ENCODE assay signal across 8 cellular contexts in the genomic region with DNA sequence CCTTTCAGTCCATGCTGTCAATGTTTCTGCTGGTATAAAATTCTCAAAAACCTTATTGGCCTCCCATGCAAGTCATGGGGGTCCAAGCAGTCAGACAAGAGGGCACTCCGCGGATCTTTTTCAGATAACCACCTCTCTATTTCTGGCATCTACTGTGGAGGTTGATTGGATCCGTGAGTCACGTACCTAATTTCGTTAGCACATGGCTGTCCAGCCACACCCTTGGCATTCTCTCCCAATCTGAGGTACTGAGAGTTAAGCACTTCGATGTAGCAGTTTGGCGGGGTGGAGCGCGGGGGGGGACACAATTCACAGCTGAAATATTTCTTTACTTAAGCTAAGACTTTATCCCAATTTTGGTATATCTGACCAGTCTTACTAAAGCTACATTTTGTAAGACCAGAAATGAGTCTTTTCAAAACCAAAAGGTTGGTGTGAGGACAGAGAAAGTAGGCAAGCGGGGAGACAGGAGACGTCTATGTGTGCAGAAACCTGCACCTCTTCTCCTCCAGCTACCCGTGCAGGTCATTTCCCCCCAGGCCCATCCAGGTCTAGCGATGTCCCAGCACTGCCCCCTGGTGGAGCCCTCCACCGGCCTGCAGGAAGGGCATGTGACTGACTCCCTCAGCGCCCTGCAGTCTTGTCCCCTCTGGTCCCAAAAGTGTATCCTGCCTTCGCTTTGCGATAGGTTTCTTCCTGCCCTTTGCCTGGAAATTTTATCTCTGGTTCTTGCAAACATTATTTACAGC.
DNase-seq lines count a peak whose midpoint lies in the region; ATAC-seq and TF ChIP-seq lines count a peak whose summit lies in the region.

No MANE protein-coding gene starts in this region.

- peak; percentile 84 for DNase-seq in activated effector memory CD4-positive, alpha-beta T cell treated with anti-CD3 and anti-CD28 coated beads, Interleukin-2, amount 50 U/mL, for 16 hours
- no peak for DNase-seq in activated effector memory CD4-positive, alpha-beta T cell treated with Interleukin-2 at 50 U/mL for 16 hours
- peak; percentile 27 for DNase-seq in activated gamma-delta T cell treated with anti-CD3 and anti-CD28 coated beads, Interleukin-2, amount 50 U/mL, for 16 hours (ENCODE audit: low read depth)
- DNase-seq in islet precursor cell (peak; percentile 83), gastrocnemius medialis (no peak)
- DNase-seq in stimulated activated CD8-positive, alpha-beta memory T cell treated with anti-CD3 and anti-CD28 coated beads, Interleukin-15, amount 100 ng/mL, for 24 hours (ENCODE audit: low read depth): peak; percentile 22

- H3K27me3 ChIP-seq in OCI-LY3 (ENCODE audit: low read depth, low read length): no peaks in the 10 kb centered on the region
- H3K27me3 ChIP-seq in gastrocnemius medialis: no peaks in the 10 kb centered on the region

- intact Hi-C loops in gastrocnemius medialis (cut with DNase I; ENCODE audit: low total_unique reads): no loop called here

- no peaks in the 10 kb centered on the region for H3K9me3 ChIP-seq in OCI-LY3 (ENCODE audit: insufficient read depth, low read length)
- H3K9me3 ChIP-seq in gastrocnemius medialis: no peaks in the 10 kb centered on the region

- in situ Hi-C loops in gastrocnemius medialis (cut with MboI; ENCODE audit: low sequenced_read_pairs in 4 of 4): no loop called here

- no peak overlapping the region for H3K9ac ChIP-seq in OCI-LY3 (ENCODE audit: low read length)

- peaks cover 5% of the 10 kb centered on the region; the same call in 1 of the 2 replicates for H3K4me1 ChIP-seq in OCI-LY3 (ENCODE audit: low read length)
- no peaks in the 10 kb centered on the region for H3K4me1 ChIP-seq in gastrocnemius medialis

- H3K79me2 ChIP-seq in OCI-LY3 (ENCODE audit: low read length): no peaks in the 10 kb centered on the region

- peak; percentile 75 for TF ChIP-seq CTCF in OCI-LY3 (IDR thresholded peaks at IDR 0.05; ENCODE audit: low read depth, low read length)
- peak in 1 of 5 experiments; percentile 40 for TF ChIP-seq CTCF in gastrocnemius medialis (IDR thresholded peaks at IDR 0.05 in 4 of 5, conservative IDR thresholded peaks at IDR 0.05 in 1 of 5)

- no peaks in the 10 kb centered on the region for H3K36me3 ChIP-seq in OCI-LY3 (replicated peaks; ENCODE audit: low read depth, low read length)
- no peaks in the 10 kb centered on the region for H3K36me3 ChIP-seq in gastrocnemius medialis

- H3K27ac ChIP-seq in OCI-LY3 (ENCODE audit: low read length) (no peak overlapping the region), gastrocnemius medialis (no peak overlapping the region)

- H4K20me1 ChIP-seq in OCI-LY3 (ENCODE audit: insufficient read depth, low read length): no peaks in the 10 kb centered on the region

- no peak overlapping the region for H3K4me3 ChIP-seq in OCI-LY3 (ENCODE audit: low read length)
- H3K4me3 ChIP-seq in gastrocnemius medialis: no peak overlapping the region

- ATAC-seq in HG02973 (IDR thresholded peaks at IDR 0.05; ENCODE audit: unreplicated experiment): no peak
- no peak for ATAC-seq in gastrocnemius medialis

- H3K4me2 ChIP-seq in OCI-LY3 (ENCODE audit: low read length): peak overlapping the region; percentile 42

- peak overlapping the region; percentile 50; the same call in 1 of the 2 replicates for H2AFZ ChIP-seq in OCI-LY3 (ENCODE audit: low read depth, low read length)

- no peak for TF ChIP-seq POLR2A in gastrocnemius medialis (IDR thresholded peaks at IDR 0.05)

Comparison
In these comparisons a context has a peak if more than half of its experiments do, and no peak if none do; other contexts are left out.
1. DNase-seq: peak in activated effector memory CD4-positive, alpha-beta T cell treated with anti-CD3 and anti-CD28 coated beads, Interleukin-2, amount 50 U/mL, for 16 hours (single experiment), activated gamma-delta T cell treated with anti-CD3 and anti-CD28 coated beads, Interleukin-2, amount 50 U/mL, for 16 hours (single experiment), islet precursor cell (single experiment) and stimulated activated CD8-positive, alpha-beta memory T cell treated with anti-CD3 and anti-CD28 coated beads, Interleukin-15, amount 100 ng/mL, for 24 hours (single experiment); none in activated effector memory CD4-positive, alpha-beta T cell treated with Interleukin-2 at 50 U/mL for 16 hours (single experiment) and gastrocnemius medialis (0 of 2).